ENCODE assay signal across 16 cellular contexts in the genomic region with DNA sequence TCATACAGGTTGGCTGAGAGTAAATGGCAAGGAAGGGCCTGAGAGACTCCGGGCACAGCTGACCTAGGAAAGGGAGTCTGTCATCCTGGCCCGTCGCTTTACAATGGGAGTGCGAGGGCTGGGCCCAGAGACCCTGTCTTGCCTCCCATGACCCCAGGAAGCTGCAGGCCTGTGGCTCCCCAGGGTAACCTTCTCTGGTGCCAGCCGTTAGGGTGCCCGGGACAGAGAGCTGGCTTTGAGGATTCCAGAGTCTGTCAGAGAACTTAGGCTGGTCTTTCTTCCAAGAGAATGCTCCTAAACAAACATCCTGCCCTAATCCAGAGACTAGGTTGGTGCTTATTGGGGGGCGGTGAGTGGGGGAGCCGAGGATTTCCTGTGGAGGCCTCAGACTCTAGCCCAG.
DNase-seq lines count a peak whose midpoint lies in the region; ATAC-seq and TF ChIP-seq lines count a peak whose summit lies in the region.
"Had no signal": no experiment of that assay in that cellular context is flagged by ENCODE, and none has a peak within 500 bp of the region (broad histone marks: within the 10 kb centered on the region; RNA-seq: fewer than 3 reads in every experiment).

No MANE protein-coding gene starts in this region.

- peaks cover 0 to 62% (median 0%) of the 10 kb centered on the region in 11 experiments; a peak in 9 of 22 replicates for H3K36me3 ChIP-seq in BLaER1 treated with 17β-estradiol and CSF1 and Interleukin-3, amounts not matched to agents 10 nM and 100 nM
- peaks cover 16% of the 10 kb centered on the region; the same call in 1 of the 2 replicates for H3K36me3 ChIP-seq in RWPE2 (ENCODE audit: low read depth)
- no peaks in the 10 kb centered on the region for H3K36me3 ChIP-seq in rectal smooth muscle tissue (ENCODE audit: control insufficient read depth, insufficient read depth, low read length)
- H3K36me3 ChIP-seq: brain microvascular endothelial cell had no signal

- peaks cover 0 to 50% (median 23%) of the 10 kb centered on the region in 11 experiments; a peak in 14 of 22 replicates for H4K20me1 ChIP-seq in BLaER1 treated with 17β-estradiol and CSF1 and Interleukin-3, amounts not matched to agents 10 nM and 100 nM

- ATAC-seq in RWPE2 (ENCODE audit: low read depth) (no peak), GM21515 (IDR thresholded peaks at IDR 0.05; ENCODE audit: unreplicated experiment) (no peak), GM18505 (IDR thresholded peaks at IDR 0.05; ENCODE audit: unreplicated experiment) (no peak)
- ATAC-seq: effector memory CD8-positive, alpha-beta T cell; foreskin keratinocyte had no signal

- no peak for TF ChIP-seq POLR2A in GM18505 (IDR thresholded peaks at IDR 0.05; ENCODE audit: borderline replicate concordance, extremely low read depth, insufficient read depth, insufficient read length)

- peak overlapping the region; percentile 77 to 96 (median 91) for H3K4me2 ChIP-seq in BLaER1 treated with 17β-estradiol and CSF1 and Interleukin-3, amounts not matched to agents 10 nM and 100 nM

- no peaks in the 10 kb centered on the region for H3K9me3 ChIP-seq in BLaER1 treated with 17β-estradiol and CSF1 and Interleukin-3, amounts not matched to agents 10 nM and 100 nM (replicated peaks in 1 of 11)
- no peaks in the 10 kb centered on the region for H3K9me3 ChIP-seq in RWPE2 (ENCODE audit: severe bottlenecking)

- no peaks in the 10 kb centered on the region for H3K27me3 ChIP-seq in BLaER1 treated with 17β-estradiol and CSF1 and Interleukin-3, amounts not matched to agents 10 nM and 100 nM
- H3K27me3 ChIP-seq in RWPE2 (ENCODE audit: insufficient read depth, poor library complexity, severe bottlenecking) (no peaks in the 10 kb centered on the region), rectal smooth muscle tissue (ENCODE audit: control insufficient read depth, insufficient read depth, low read length) (no peaks in the 10 kb centered on the region)
- H3K27me3 ChIP-seq: brain microvascular endothelial cell, foreskin keratinocyte had no signal

- peak overlapping the region; percentile 10 to 52 (median 40); a peak in 14 of 20 replicates for H3K4me3 ChIP-seq in BLaER1 treated with 17β-estradiol and CSF1 and Interleukin-3, amounts not matched to agents 10 nM and 100 nM
- H3K4me3 ChIP-seq in RWPE2 (ENCODE audit: severe bottlenecking) (no peak overlapping the region), rectal smooth muscle tissue (ENCODE audit: low read length) (no peak overlapping the region)

- H3K4me1 ChIP-seq in BLaER1 treated with 17β-estradiol and CSF1 and Interleukin-3, amounts not matched to agents 10 nM and 100 nM = peaks cover 75 to 100% (median 81%) of the 10 kb centered on the region in 10 experiments
- H3K4me1 ChIP-seq in RWPE2 (ENCODE audit: insufficient read depth, poor library complexity, severe bottlenecking) (peaks cover 25% of the 10 kb centered on the region), rectal smooth muscle tissue (ENCODE audit: control insufficient read depth, insufficient read depth, low read length) (no peaks in the 10 kb centered on the region)

- H3K9ac ChIP-seq in BLaER1 treated with 17β-estradiol and CSF1 and Interleukin-3, amounts not matched to agents 10 nM and 100 nM = peak overlapping the region; percentile 51 to 79 (median 70); a peak in 21 of 22 replicates
- H3K9ac ChIP-seq in rectal smooth muscle tissue (ENCODE audit: low read length) = no peak overlapping the region

- TF ChIP-seq CTCF in RWPE2 (IDR thresholded peaks at IDR 0.05; ENCODE audit: poor library complexity, severe bottlenecking) = no peak
- TF ChIP-seq CTCF in GM13977 (IDR thresholded peaks at IDR 0.05; ENCODE audit: extremely low read depth, insufficient read depth, missing control alignments) = no peak

- in situ Hi-C loops in GM13977 (cut with MboI; ENCODE audit: low pct_unique_long_range_greater_than_20kb, low sequenced_read_pairs, unreplicated experiment) = no loop called here

- DNase-seq in RWPE2 (ENCODE audit: low spot score) (peak; percentile 66), islet precursor cell (peak; percentile 42), iPS-NIHi7 (ENCODE audit: extremely low spot score) (no peak), GM13977 (ENCODE audit: low spot score) (no peak)
- DNase-seq: activated naive CD4-positive, alpha-beta T cell treated with Interleukin-2 at 50 U/mL for 16 hours; brain microvascular endothelial cell; effector memory CD8-positive, alpha-beta T cell; foreskin keratinocyte; Karpas-422; NCI-H1417; NCI-H2171 treated with DMSO at 0.1 percent for 48 hours; SW 1271 had no signal

- peak overlapping the region; percentile 69 to 89 (median 83) for H3K27ac ChIP-seq in BLaER1 treated with 17β-estradiol and CSF1 and Interleukin-3, amounts not matched to agents 10 nM and 100 nM
- no peak overlapping the region for H3K27ac ChIP-seq in RWPE2 (ENCODE audit: poor library complexity, severe bottlenecking)
- H3K27ac ChIP-seq in rectal smooth muscle tissue (ENCODE audit: low read depth, low read length) = peak overlapping the region; percentile 8
- H3K27ac ChIP-seq: brain microvascular endothelial cell, foreskin keratinocyte had no signal

Comparison
In these comparisons a context has a peak if more than half of its experiments do, and no peak if none do; other contexts are left out.
1. H3K4me3 ChIP-seq: peak in BLaER1 treated with 17β-estradiol and CSF1 and Interleukin-3, amounts not matched to agents 10 nM and 100 nM (10 of 10); none in RWPE2 (single experiment) and rectal smooth muscle tissue (single experiment).
2. DNase-seq: peak in RWPE2 (single experiment) and islet precursor cell (single experiment); none in iPS-NIHi7 (single experiment) and GM13977 (single experiment).